Comparison of ENCODE assay signal across 15 cellular contexts in the genomic region with DNA sequence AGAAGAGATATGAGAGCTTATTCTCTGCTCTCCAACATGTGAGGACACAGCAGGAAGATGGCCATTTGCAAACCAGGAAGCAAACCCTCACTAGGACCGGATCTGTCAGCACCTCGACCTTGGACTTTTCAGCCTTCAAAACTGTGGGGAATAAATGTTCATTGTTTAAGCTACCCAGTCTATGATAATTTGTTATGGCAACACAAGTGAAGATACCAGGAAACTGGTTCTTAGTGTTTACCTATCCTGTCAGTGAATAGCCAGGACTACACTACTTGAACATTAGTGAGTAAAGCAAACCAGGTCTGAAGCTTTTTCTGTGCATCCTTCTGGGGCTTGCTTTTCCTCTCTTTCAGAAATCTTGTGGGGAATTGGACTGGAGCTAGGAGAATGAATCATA.
"Had no signal": no experiment of that assay in that cellular context is flagged by ENCODE, and none has a peak within 500 bp of the region (broad histone marks: within the 10 kb centered on the region; RNA-seq: fewer than 3 reads in every experiment).

No MANE protein-coding gene starts in this region.

- H3K27me3 ChIP-seq: esophagus squamous epithelium, sigmoid colon, stomach, transverse colon had no signal

- ATAC-seq: effector memory CD8-positive, alpha-beta T cell; naive thymus-derived CD8-positive, alpha-beta T cell had no signal

- H3K4me3 ChIP-seq: esophagus squamous epithelium, sigmoid colon, skin epidermis, stomach, thoracic aorta, transverse colon had no signal

- DNase-seq: effector memory CD8-positive, alpha-beta T cell; esophagus squamous epithelium; foreskin fibroblast; head of caudate nucleus; hippocampal formation; naive thymus-derived CD8-positive, alpha-beta T cell; posterior cingulate gyrus; sigmoid colon; stimulated activated CD4-positive, alpha-beta T cell treated with anti-CD3 and anti-CD28 coated beads, Interleukin-12 subunit alpha, Interleukin-12 subunit beta, amount 100 ng/mL, for 4 hours; stimulated activated naive CD4-positive, alpha-beta T cell; stomach; substantia nigra; transverse colon had no signal

- H3K36me3 ChIP-seq: esophagus squamous epithelium, sigmoid colon, stomach, thoracic aorta, transverse colon had no signal

- H3K4me1 ChIP-seq: sigmoid colon, stomach, transverse colon had no signal

- H3K27ac ChIP-seq: esophagus squamous epithelium, sigmoid colon, skin epidermis, stomach, thoracic aorta, transverse colon had no signal
